ENCODE assay signal across 8 cellular contexts in genomic region chr19:58554494-58555368, GRCh38. TPM values are rescaled to one million over a fixed set of nuclear protein-coding genes. Genes with fewer than 3 reads are reported as not detected.
DNase-seq lines count a peak whose midpoint lies in the region; ATAC-seq and TF ChIP-seq lines count a peak whose summit lies in the region.

Gene CHMP2A (minus strand): TSS chr19:58555105. CDS start chr19:58554212, 893 bp downstream.

- H3K27ac ChIP-seq in A673 (ENCODE audit: low read depth, low read length, poor library complexity, severe bottlenecking) (peak within 1 kb of the TSS; percentile 90), KMS-11 (peak within 1 kb of the TSS; percentile 61), fibroblast of lung (ENCODE audit: insufficient read depth, low read length) (peak within 1 kb of the TSS; percentile 96), stomach (peak within 1 kb of the TSS; percentile 94 to 100 (median 100))

- H2AFZ ChIP-seq in KMS-11 (ENCODE audit: low read depth) (peak within 1 kb of the TSS; percentile 32; the same call in 1 of the 2 replicates), fibroblast of lung (ENCODE audit: low read length) (peak within 1 kb of the TSS; percentile 30)

- H3K36me3 ChIP-seq in A673 (ENCODE audit: insufficient read depth, low read length, poor library complexity, severe bottlenecking), result peaks cover 44% of the 10 kb centered on the region
- H3K36me3 ChIP-seq in KMS-11 (ENCODE audit: insufficient read depth), result peaks cover 17% of the 10 kb centered on the region; the same call in 1 of the 2 replicates
- H3K36me3 ChIP-seq in fibroblast of lung (ENCODE audit: control insufficient read depth, insufficient read depth, low read length), result peaks cover 37% of the 10 kb centered on the region
- peaks cover 50 to 61% (median 56%) of the 10 kb centered on the region in 4 donors for H3K36me3 ChIP-seq in stomach

- H3K9ac ChIP-seq in KMS-11 (peak within 1 kb of the TSS; percentile 57; the same call in 1 of the 2 replicates), fibroblast of lung (ENCODE audit: insufficient read depth, low read length) (peak within 1 kb of the TSS; percentile 87)

- H3K27me3 ChIP-seq in A673 (replicated peaks; ENCODE audit: insufficient read depth, low read depth, low read length, poor library complexity) (no peaks in the 10 kb centered on the region), KMS-11 (ENCODE audit: insufficient read depth, low read depth) (no peaks in the 10 kb centered on the region), fibroblast of lung (ENCODE audit: control insufficient read depth, insufficient read depth, low read length) (no peaks in the 10 kb centered on the region), stomach (no peaks in the 10 kb centered on the region)

- H3K9me3 Mint-ChIP-seq in nephron, result no peaks in the 10 kb centered on the region

- 0 to 1% (median 0%) methylated on average over 59 to 69 of the region's 69 CpGs for WGBS in stomach, 5 donors

- intact Hi-C loops in A673 (cut with micrococcal nuclease; ENCODE audit: unreplicated experiment), result no loop called here
- intact Hi-C loops in stomach (cut with DNase I; ENCODE audit: low total_unique reads), result no loop called here

- H3K4me1 ChIP-seq in A673 (ENCODE audit: insufficient read depth, low read length, poor library complexity, severe bottlenecking) (peaks cover 14% of the 10 kb centered on the region), KMS-11 (ENCODE audit: low read depth, poor library complexity, severe bottlenecking) (peaks cover 37% of the 10 kb centered on the region), fibroblast of lung (ENCODE audit: control insufficient read depth, extremely low read depth, insufficient read depth, low read length) (peaks cover 20% of the 10 kb centered on the region), stomach (peaks cover 37 to 54% (median 51%) of the 10 kb centered on the region in 4 donors)

- H4K20me1 ChIP-seq in KMS-11 (ENCODE audit: insufficient read depth) (no peaks in the 10 kb centered on the region; the same call in 1 of the 2 replicates), fibroblast of lung (ENCODE audit: control insufficient read depth, extremely low read depth, insufficient read depth, low read length) (no peaks in the 10 kb centered on the region)

- CTCF ChIA-PET in A673 (lab: Charles Lee), result no interaction called here

- H3K79me2 ChIP-seq in KMS-11 (ENCODE audit: insufficient read depth, low read depth) (peaks cover 29% of the 10 kb centered on the region), fibroblast of lung (ENCODE audit: control insufficient read depth, insufficient read depth, low read length) (peaks cover 36% of the 10 kb centered on the region)

- TF ChIP-seq POLR2A in stomach (IDR thresholded peaks at IDR 0.05), result peak in 1 of 4 donors; percentile 22

- BruUV-seq in A673 (replicated peaks; lab: Mats Ljungman, UMichigan), result no TSS peak

- H3K4me1 Mint-ChIP-seq in nephron, result peaks cover 42% of the 10 kb centered on the region

- H3K27me3 Mint-ChIP-seq in nephron (ENCODE audit: low read depth), result peaks cover 4% of the 10 kb centered on the region

- H3K4me2 ChIP-seq in KMS-11 (peak within 1 kb of the TSS; percentile 64), fibroblast of lung (ENCODE audit: extremely low read depth, insufficient read depth, low read length) (peak within 1 kb of the TSS; percentile 100)

- H3K9me3 ChIP-seq in A673 (ENCODE audit: low read depth, low read length, poor library complexity, severe bottlenecking) (no peaks in the 10 kb centered on the region), fibroblast of lung (ENCODE audit: control insufficient read depth, insufficient read depth, low read depth, low read length) (no peaks in the 10 kb centered on the region), stomach (no peaks in the 10 kb centered on the region)

- TF ChIP-seq EP300 in stomach (IDR thresholded peaks at IDR 0.05), result no peak

- no peak for TF ChIP-seq CTCF in A673 (conservative IDR thresholded peaks at IDR 0.05; ENCODE audit: low read depth, low read length)
- no peak for TF ChIP-seq CTCF in KMS-11 (conservative IDR thresholded peaks at IDR 0.05; ENCODE audit: low read depth, low read length)
- TF ChIP-seq CTCF in fibroblast of lung (conservative IDR thresholded peaks at IDR 0.05 in 1 of 2, IDR thresholded peaks at IDR 0.05 in 1 of 2; ENCODE audit: low read depth in 1 of 2, low read length in 2 of 2), result no peak
- TF ChIP-seq CTCF in nephron (IDR thresholded peaks at IDR 0.05; ENCODE audit: unreplicated experiment in 3 of 3), result no peak
- TF ChIP-seq CTCF in stomach (IDR thresholded peaks at IDR 0.05), result no peak

- POLR2A ChIA-PET in A673 (lab: Charles Lee; ENCODE audit: low non-redundant PET), result interaction anchor here (2.0 kb wide), 1 partner anchor 11 kb away, joined by 7 read pairs; the partner anchor contains the start of gene TRIM28

- H3K4me3 Mint-ChIP-seq in nephron, result peak within 1 kb of the TSS; percentile 97 to 98 (median 97)

- peak within 1 kb of the TSS; percentile 62 for H3K4me3 ChIP-seq in A673 (ENCODE audit: low read depth, low read length, poor library complexity, severe bottlenecking)
- H3K4me3 ChIP-seq in KMS-11 (IDR thresholded peaks at IDR 0.05; ENCODE audit: insufficient read depth, low read depth, low read length), result no peak within 1 kb of the TSS
- peak within 1 kb of the TSS; percentile 83 to 95 (median 94) for H3K4me3 ChIP-seq in fibroblast of lung (replicated peaks in 1 of 4; ENCODE audit: control extremely low read depth in 1 of 4, insufficient read depth in 1 of 4, low read depth in 3 of 4, low read length in 4 of 4)
- peak within 1 kb of the TSS; percentile 72 to 93 (median 76) for H3K4me3 ChIP-seq in stomach

- H3K27ac Mint-ChIP-seq in nephron, result peak within 1 kb of the TSS; percentile 98 to 99 (median 99)

- H3K36me3 Mint-ChIP-seq in nephron (ENCODE audit: low read depth), result peaks cover 42% of the 10 kb centered on the region

- ATAC-seq in GM19395 (IDR thresholded peaks at IDR 0.05; ENCODE audit: unreplicated experiment), result peak; percentile 34

- DNase-seq in A673 (ENCODE audit: low spot score) (peak; percentile 98), activated T-cell treated with anti-CD3 and anti-CD28 coated beads for 48 hours (ENCODE audit: low read depth) (peak; percentile 98), fibroblast of lung (ENCODE audit: low read depth in 2 of 2) (peak; percentile 96 to 97), stomach (peak; percentile 99), NCI-H1417 treated with DMSO at 0.1 percent for 48 hours (lab: John Stamatoyannopoulos, UW) (no peak)

RNA-seq across cellular contexts. Expression of gene CHMP2A, which starts in this region (rescaled TPM):
- total RNA-seq in A673 (2021) (57.6 and 69.8 TPM in 2 replicates), fibroblast of lung (146 and 167 TPM in 2 replicates), stomach (100 to 1,000 TPM in 2 of 5 donors, 10 to 100 TPM in 3; 55.8 to 260 (median 89.0) TPM)
- polyA plus RNA-seq in fibroblast of lung (215 and 269 TPM in 2 replicates), stomach (100 to 1,000 TPM; 195 to 338 (median 235) TPM)
- 201 and 237 TPM in 2 replicates for polyA plus RNA-seq in fibroblast of lung (2012)
- 126 and 150 TPM in 2 replicates for polyA minus RNA-seq in fibroblast of lung (ENCODE audit: low replicate concordance)
